9 cellular contexts compared by ENCODE assay signal in the genomic region with DNA sequence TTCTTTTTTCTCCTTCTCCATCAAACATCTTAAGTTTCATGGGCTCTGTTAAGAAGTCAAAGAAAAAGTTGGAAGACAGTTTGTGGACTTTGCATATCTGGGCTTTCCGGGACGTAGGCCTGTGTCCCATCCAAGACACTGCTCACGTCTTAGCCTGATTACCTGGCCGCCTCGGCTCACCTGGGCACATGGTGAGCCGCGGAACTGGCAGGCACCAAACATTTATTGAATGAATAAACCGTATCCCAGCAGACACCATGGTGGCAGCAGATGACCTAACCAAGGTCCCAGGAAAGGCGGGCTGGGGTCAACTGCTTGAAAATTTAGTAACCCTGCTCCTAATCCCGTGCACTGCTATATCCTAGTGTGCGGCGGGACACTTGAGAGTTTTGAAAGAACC. TPM values are rescaled to one million over a fixed set of nuclear protein-coding genes. Genes with fewer than 3 reads are reported as not detected.
DNase-seq lines count a peak whose midpoint lies in the region; ATAC-seq and TF ChIP-seq lines count a peak whose summit lies in the region.
"Had no signal": no experiment of that assay in that cellular context is flagged by ENCODE, and none has a peak within 500 bp of the region (broad histone marks: within the 10 kb centered on the region; RNA-seq: fewer than 3 reads in every experiment).

No MANE protein-coding gene starts in this region.

- H3K36me3 Mint-ChIP-seq in CD4-positive, CD25-positive, alpha-beta regulatory T cell, result no peaks in the 10 kb centered on the region
- peaks cover 13% of the 10 kb centered on the region for H3K36me3 Mint-ChIP-seq in endothelial cell (ENCODE audit: low read depth, unreplicated experiment)

- H3K4me3 ChIP-seq in CD4-positive, CD25-positive, alpha-beta regulatory T cell (ENCODE audit: low read depth, low read length), result peak overlapping the region; percentile 62
- peak overlapping the region; percentile 90 for H3K4me3 ChIP-seq in OCI-LY1 (ENCODE audit: low read depth, low read length, poor library complexity, severe bottlenecking)
- peak overlapping the region; percentile 98 for H3K4me3 ChIP-seq in neuron (ENCODE audit: low read length)

- peaks cover 13% of the 10 kb centered on the region for H3K4me1 ChIP-seq in CD4-positive, CD25-positive, alpha-beta regulatory T cell (ENCODE audit: control insufficient read depth, insufficient read depth, low read length, poor library complexity, severe bottlenecking)
- H3K4me1 ChIP-seq in OCI-LY1 (ENCODE audit: insufficient read depth, low read length, severe bottlenecking), result peaks cover 15% of the 10 kb centered on the region
- peaks cover 17% of the 10 kb centered on the region for H3K4me1 ChIP-seq in neuron (ENCODE audit: insufficient read depth, low read length)

- TF ChIP-seq CTCF in OCI-LY1 (IDR thresholded peaks at IDR 0.05; ENCODE audit: low read length) (no peak), endothelial cell (IDR thresholded peaks at IDR 0.05; ENCODE audit: unreplicated experiment) (no peak)

- peak overlapping the region; percentile 83 to 98 (median 88) for H3K4me3 Mint-ChIP-seq in CD4-positive, CD25-positive, alpha-beta regulatory T cell
- H3K4me3 Mint-ChIP-seq in endothelial cell (ENCODE audit: unreplicated experiment), result peak overlapping the region; percentile 93

- H3K27ac Mint-ChIP-seq in CD4-positive, CD25-positive, alpha-beta regulatory T cell, result peak overlapping the region; percentile 20 to 91 (median 80)
- H3K27ac Mint-ChIP-seq in endothelial cell (ENCODE audit: unreplicated experiment), result peak overlapping the region; percentile 89

- peaks cover 9% of the 10 kb centered on the region for H3K79me2 ChIP-seq in OCI-LY1 (ENCODE audit: insufficient read depth, low read length)

- H3K9ac ChIP-seq in OCI-LY1 (ENCODE audit: low read length), result peak overlapping the region; percentile 90

- H2AFZ ChIP-seq in OCI-LY1 (ENCODE audit: low read length) (no peak overlapping the region), neuron (ENCODE audit: low read depth, low read length) (peak overlapping the region; percentile 29)

- H3K27ac ChIP-seq in CD4-positive, CD25-positive, alpha-beta regulatory T cell (ENCODE audit: insufficient read depth, low read length, poor library complexity, severe bottlenecking), result peak overlapping the region; percentile 74
- H3K27ac ChIP-seq in OCI-LY1 (ENCODE audit: low read depth, low read length, poor library complexity, severe bottlenecking), result no peak overlapping the region

- H3F3A ChIP-seq in OCI-LY1 (ENCODE audit: insufficient read depth, low read length), result 0 out of 2 replicates have a peak, but pooled peaks cover 4% of the 10 kb centered on the region

- no peaks in the 10 kb centered on the region for H3K27me3 ChIP-seq in CD4-positive, CD25-positive, alpha-beta regulatory T cell (ENCODE audit: control insufficient read depth, insufficient read depth, low read length)
- H3K27me3 ChIP-seq in OCI-LY1 (ENCODE audit: insufficient read depth, low read length) (no peaks in the 10 kb centered on the region), neuron (ENCODE audit: insufficient read depth, low read length) (no peaks in the 10 kb centered on the region)

- H3K4me1 Mint-ChIP-seq in CD4-positive, CD25-positive, alpha-beta regulatory T cell, result peaks cover 0 to 21% (median 2%) of the 10 kb centered on the region in 4 donors
- peaks cover 19% of the 10 kb centered on the region for H3K4me1 Mint-ChIP-seq in endothelial cell (ENCODE audit: unreplicated experiment)

- no peak for DNase-seq in CD4-positive, CD25-positive, alpha-beta regulatory T cell
- DNase-seq in endothelial cell (ENCODE audit: low spot score), result no peak
- DNase-seq in COLO668 (lab: John Stamatoyannopoulos, UW; ENCODE audit: unreplicated experiment), result no peak
- DNase-seq in epidermal melanocyte (ENCODE audit: insufficient read length, low spot score), result no peak
- DNase-seq in NCI-H2107 treated with DMSO at 0.1 percent for 48 hours (lab: John Stamatoyannopoulos, UW; ENCODE audit: unreplicated experiment), result no peak
- DNase-seq: NCI-H1436 treated with DMSO at 0.1 percent for 48 hours had no signal

- no peaks in the 10 kb centered on the region for H3K27me3 Mint-ChIP-seq in CD4-positive, CD25-positive, alpha-beta regulatory T cell
- peaks cover 18% of the 10 kb centered on the region for H3K27me3 Mint-ChIP-seq in endothelial cell (ENCODE audit: unreplicated experiment)

- no peaks in the 10 kb centered on the region for H3K9me3 ChIP-seq in CD4-positive, CD25-positive, alpha-beta regulatory T cell (ENCODE audit: control insufficient read depth in 2 of 2, low read length in 2 of 2)
- H3K9me3 ChIP-seq in OCI-LY1 (ENCODE audit: low read length) (no peaks in the 10 kb centered on the region), neuron (ENCODE audit: low read length) (no peaks in the 10 kb centered on the region)

- peak overlapping the region; percentile 69 for H3K4me2 ChIP-seq in OCI-LY1 (ENCODE audit: low read length)

- H3K36me3 ChIP-seq in CD4-positive, CD25-positive, alpha-beta regulatory T cell (ENCODE audit: control insufficient read depth, insufficient read depth, low read length), result no peaks in the 10 kb centered on the region
- H3K36me3 ChIP-seq in OCI-LY1 (ENCODE audit: insufficient read depth, low read length), result no peaks in the 10 kb centered on the region
- no peaks in the 10 kb centered on the region for H3K36me3 ChIP-seq in neuron (ENCODE audit: insufficient read depth, low read length)

- ATAC-seq in CD4-positive, CD25-positive, alpha-beta regulatory T cell (ENCODE audit: low read depth in 2 of 2), result no peak
- ATAC-seq in HG03432 (IDR thresholded peaks at IDR 0.05; ENCODE audit: unreplicated experiment), result no peak

- peaks cover 0 to 3% (median 0%) of the 10 kb centered on the region in 7 donors for H3K9me3 Mint-ChIP-seq in CD4-positive, CD25-positive, alpha-beta regulatory T cell
- no peaks in the 10 kb centered on the region for H3K9me3 Mint-ChIP-seq in endothelial cell (ENCODE audit: unreplicated experiment)

- H4K20me1 ChIP-seq in OCI-LY1 (ENCODE audit: insufficient read depth, low read length), result no peaks in the 10 kb centered on the region

- H3K9me2 ChIP-seq in OCI-LY1 (ENCODE audit: low read depth, low read length), result no peaks in the 10 kb centered on the region

RNA-seq across cellular contexts. Expression of gene GNAS, which starts 35.6 kb away (rescaled TPM):
- total RNA-seq in CD4-positive, CD25-positive, alpha-beta regulatory T cell, result 890 TPM
- polyA plus RNA-seq in CD4-positive, CD25-positive, alpha-beta regulatory T cell, result 100 to 1,000 TPM; 127 to 171 (median 154) TPM
- total RNA-seq in endothelial cell (ENCODE audit: unreplicated experiment), result 1,989 TPM

RNA-seq across cellular contexts. Expression of gene GNAS-AS1, which starts 37.4 kb away (rescaled TPM):
- total RNA-seq in CD4-positive, CD25-positive, alpha-beta regulatory T cell, result 0.54 TPM
- polyA plus RNA-seq in CD4-positive, CD25-positive, alpha-beta regulatory T cell, result not detected
- total RNA-seq in endothelial cell (ENCODE audit: unreplicated experiment), result 4.9 TPM
